In genomic region chr1:226732856-226733291, GRCh38 we compare ENCODE assay signal across 11 cellular contexts. TPM values are rescaled to one million over a fixed set of nuclear protein-coding genes. Genes with fewer than 3 reads are reported as not detected.
DNase-seq lines count a peak whose midpoint lies in the region; ATAC-seq and TF ChIP-seq lines count a peak whose summit lies in the region.
"Had no signal": no experiment of that assay in that cellular context is flagged by ENCODE, and none has a peak within 500 bp of the region (broad histone marks: within the 10 kb centered on the region; RNA-seq: fewer than 3 reads in every experiment).

No MANE protein-coding gene starts in this region.

- H3K36me3 Mint-ChIP-seq in activated T-cell treated with anti-CD3 and anti-CD28 coated beads, Interleukin-2, amount 50 U/mL, for 24 hours (ENCODE audit: low read depth) = peaks cover 91% of the 10 kb centered on the region
- peaks cover 14% of the 10 kb centered on the region for H3K36me3 Mint-ChIP-seq in activated naive CD8-positive, alpha-beta T cell

- H3K36me3 ChIP-seq in thoracic aorta = no peaks in the 10 kb centered on the region

- H3K4me1 ChIP-seq in mononuclear cell (ENCODE audit: insufficient read depth, low read length) (peaks cover 86% of the 10 kb centered on the region), thoracic aorta (ENCODE audit: control insufficient read depth in 1 of 2, low read depth in 2 of 2) (peaks cover 21 to 65% of the 10 kb centered on the region in 2 donors)

- H3K9me3 ChIP-seq in mononuclear cell (ENCODE audit: low read depth, low read length) (no peaks in the 10 kb centered on the region), thoracic aorta (no peaks in the 10 kb centered on the region)

- H3K27me3 Mint-ChIP-seq in activated T-cell treated with anti-CD3 and anti-CD28 coated beads, Interleukin-2, amount 50 U/mL, for 24 hours = no peaks in the 10 kb centered on the region
- H3K27me3 Mint-ChIP-seq in activated naive CD8-positive, alpha-beta T cell = no peaks in the 10 kb centered on the region

- H3K27ac Mint-ChIP-seq in activated T-cell treated with anti-CD3 and anti-CD28 coated beads, Interleukin-2, amount 50 U/mL, for 24 hours = peak overlapping the region; percentile 97
- peak overlapping the region; percentile 97 for H3K27ac Mint-ChIP-seq in activated naive CD8-positive, alpha-beta T cell

- no peaks in the 10 kb centered on the region for H3K9me3 Mint-ChIP-seq in activated T-cell treated with anti-CD3 and anti-CD28 coated beads, Interleukin-2, amount 50 U/mL, for 24 hours
- H3K9me3 Mint-ChIP-seq in activated naive CD8-positive, alpha-beta T cell (ENCODE audit: low read depth) = no peaks in the 10 kb centered on the region

- no peak for ATAC-seq in thoracic aorta (ENCODE audit: insufficient number of reproducible peaks, low FRiP score, low read depth)
- no peak for ATAC-seq in GM21526 (IDR thresholded peaks at IDR 0.05; ENCODE audit: low FRiP score, unreplicated experiment)
- ATAC-seq in HG03460 (IDR thresholded peaks at IDR 0.05; ENCODE audit: unreplicated experiment) = no peak

- peak; percentile 46 for DNase-seq in activated T-cell treated with anti-CD3 and anti-CD28 coated beads, Interleukin-2, amount 50 U/mL, for 24 hours
- no peak for DNase-seq in activated T-cell treated with anti-CD3 and anti-CD28 coated beads, Interleukin-2, amount 50 U/mL, for 1 hour
- no peak for DNase-seq in thoracic aorta (ENCODE audit: low spot score)
- DNase-seq in effector CD8-positive, alpha-beta T cell (lab: John Stamatoyannopoulos, UW) = no peak
- DNase-seq: NCI-H526 treated with DMSO at 0.1 percent for 48 hours, posterior cingulate gyrus had no signal

- no peak for TF ChIP-seq CTCF in thoracic aorta (IDR thresholded peaks at IDR 0.05)

- H3K27me3 ChIP-seq in mononuclear cell (ENCODE audit: insufficient read depth, low read length) (no peaks in the 10 kb centered on the region), thoracic aorta (replicated peaks; ENCODE audit: insufficient read depth) (no peaks in the 10 kb centered on the region)

- no peak overlapping the region for H3K27ac ChIP-seq in thoracic aorta
- H3K27ac ChIP-seq: KMS-11 had no signal

- peak overlapping the region; percentile 72 for H3K4me3 ChIP-seq in mononuclear cell (ENCODE audit: low read length)
- H3K4me3 ChIP-seq in thoracic aorta = peak overlapping the region; percentile 28

- peak overlapping the region; percentile 93 for H3K4me3 Mint-ChIP-seq in activated T-cell treated with anti-CD3 and anti-CD28 coated beads, Interleukin-2, amount 50 U/mL, for 24 hours
- peak overlapping the region; percentile 89 for H3K4me3 Mint-ChIP-seq in activated naive CD8-positive, alpha-beta T cell

- H3K4me1 Mint-ChIP-seq in activated T-cell treated with anti-CD3 and anti-CD28 coated beads, Interleukin-2, amount 50 U/mL, for 24 hours (ENCODE audit: low read depth) = peaks cover 82% of the 10 kb centered on the region
- H3K4me1 Mint-ChIP-seq in activated naive CD8-positive, alpha-beta T cell (ENCODE audit: low read depth) = peaks cover 80% of the 10 kb centered on the region

RNA-seq across cellular contexts. Expression of gene ITPKB, which starts 6.2 kb away (rescaled TPM):
- total RNA-seq in mononuclear cell (235 TPM), thoracic aorta (10 to 100 TPM; 26.9 to 28.4 TPM)
